In genomic region chr2:122261923-122262322, GRCh38 we compare ENCODE assay signal across 28 cellular contexts.
"Had no signal": no experiment of that assay in that cellular context is flagged by ENCODE, and none has a peak within 500 bp of the region (broad histone marks: within the 10 kb centered on the region; RNA-seq: fewer than 3 reads in every experiment).

No MANE protein-coding gene starts in this region.

- H3K27ac Mint-ChIP-seq: activated CD4-positive, alpha-beta memory T cell treated with anti-CD3 and anti-CD28 coated beads for 36 hours; activated CD4-positive, alpha-beta T cell treated with anti-CD3 and anti-CD28 coated beads, Interleukin-2, amount 10 ng/mL, durations not matched to agents 24 days and 14 days; activated naive CD4-positive, alpha-beta T cell treated with anti-CD3 and anti-CD28 coated beads, Interleukin-2, amount 10 ng/mL, durations not matched to agents 7 days and 5 days; activated naive CD8-positive, alpha-beta T cell treated with anti-CD3 and anti-CD28 coated beads, Interleukin-2, amount 10 ng/mL, durations not matched to agents 7 days and 5 days; activated T-helper 1 cell treated with anti-CD3 and anti-CD28 coated beads, Interleukin-12 subunit alpha, Interleukin-12 subunit beta, Interleukin-2, Interleukin-4 antibody, amounts not matched to agents 30 ng/mL and 10 ng/mL and 1 ng/mL, durations not matched to agents 14 hours and 24 hours and 36 hours; effector memory CD8-positive, alpha-beta T cell; immature natural killer cell; naive thymus-derived CD4-positive, alpha-beta T cell had no signal

- H3K4me3 Mint-ChIP-seq: activated CD4-positive, alpha-beta memory T cell treated with anti-CD3 and anti-CD28 coated beads for 36 hours; activated CD4-positive, alpha-beta T cell treated with anti-CD3 and anti-CD28 coated beads, Interleukin-2, amount 10 ng/mL, durations not matched to agents 24 days and 14 days; activated naive CD4-positive, alpha-beta T cell treated with anti-CD3 and anti-CD28 coated beads, Interleukin-2, amount 10 ng/mL, durations not matched to agents 7 days and 5 days; activated naive CD8-positive, alpha-beta T cell treated with anti-CD3 and anti-CD28 coated beads, Interleukin-2, amount 10 ng/mL, durations not matched to agents 7 days and 5 days; activated T-helper 1 cell treated with anti-CD3 and anti-CD28 coated beads, Interleukin-12 subunit alpha, Interleukin-12 subunit beta, Interleukin-2, Interleukin-4 antibody, amounts not matched to agents 30 ng/mL and 10 ng/mL and 1 ng/mL, durations not matched to agents 14 hours and 24 hours and 36 hours; brain; effector memory CD8-positive, alpha-beta T cell; immature natural killer cell; naive thymus-derived CD4-positive, alpha-beta T cell; neural crest cell had no signal

- H3K27me3 Mint-ChIP-seq: activated CD4-positive, alpha-beta memory T cell treated with anti-CD3 and anti-CD28 coated beads for 36 hours; activated CD4-positive, alpha-beta T cell treated with anti-CD3 and anti-CD28 coated beads, Interleukin-2, amount 10 ng/mL, durations not matched to agents 24 days and 14 days; activated naive CD4-positive, alpha-beta T cell treated with anti-CD3 and anti-CD28 coated beads, Interleukin-2, amount 10 ng/mL, durations not matched to agents 7 days and 5 days; brain; effector memory CD8-positive, alpha-beta T cell had no signal

- H3K9me3 Mint-ChIP-seq: activated CD4-positive, alpha-beta memory T cell treated with anti-CD3 and anti-CD28 coated beads for 36 hours; activated CD4-positive, alpha-beta T cell treated with anti-CD3 and anti-CD28 coated beads, Interleukin-2, amount 10 ng/mL, durations not matched to agents 24 days and 14 days; activated naive CD8-positive, alpha-beta T cell treated with anti-CD3 and anti-CD28 coated beads, Interleukin-2, amount 10 ng/mL, durations not matched to agents 7 days and 5 days; activated T-helper 1 cell treated with anti-CD3 and anti-CD28 coated beads, Interleukin-12 subunit alpha, Interleukin-12 subunit beta, Interleukin-2, Interleukin-4 antibody, amounts not matched to agents 30 ng/mL and 10 ng/mL and 1 ng/mL, durations not matched to agents 14 hours and 24 hours and 36 hours; brain; effector memory CD8-positive, alpha-beta T cell; neural crest cell had no signal

- H3K36me3 Mint-ChIP-seq: activated CD4-positive, alpha-beta memory T cell treated with anti-CD3 and anti-CD28 coated beads for 36 hours; activated naive CD4-positive, alpha-beta T cell treated with anti-CD3 and anti-CD28 coated beads, Interleukin-2, amount 10 ng/mL, durations not matched to agents 7 days and 5 days; activated naive CD8-positive, alpha-beta T cell treated with anti-CD3 and anti-CD28 coated beads, Interleukin-2, amount 10 ng/mL, durations not matched to agents 7 days and 5 days; brain; immature natural killer cell; naive thymus-derived CD4-positive, alpha-beta T cell had no signal

- H3K4me1 Mint-ChIP-seq: activated CD4-positive, alpha-beta T cell treated with anti-CD3 and anti-CD28 coated beads, Interleukin-2, amount 10 ng/mL, durations not matched to agents 24 days and 14 days; activated naive CD4-positive, alpha-beta T cell treated with anti-CD3 and anti-CD28 coated beads, Interleukin-2, amount 10 ng/mL, durations not matched to agents 7 days and 5 days; activated naive CD8-positive, alpha-beta T cell treated with anti-CD3 and anti-CD28 coated beads, Interleukin-2, amount 10 ng/mL, durations not matched to agents 7 days and 5 days; immature natural killer cell; naive thymus-derived CD4-positive, alpha-beta T cell; neural crest cell had no signal

- DNase-seq: activated CD4-positive, alpha-beta memory T cell treated with anti-CD3 and anti-CD28 coated beads for 36 hours; activated CD4-positive, alpha-beta T cell treated with anti-CD3 and anti-CD28 coated beads, Interleukin-2, amount 10 ng/mL, durations not matched to agents 24 days and 14 days; activated CD8-positive, alpha-beta memory T cell treated with anti-CD3 and anti-CD28 coated beads, Interleukin-2, amount 50 U/mL, for 4 hours; activated gamma-delta T cell; activated naive CD4-positive, alpha-beta T cell treated with anti-CD3 and anti-CD28 coated beads, Interleukin-2, amount 10 ng/mL, durations not matched to agents 7 days and 5 days; activated naive CD8-positive, alpha-beta T cell treated with anti-CD3 and anti-CD28 coated beads, Interleukin-2, amount 10 ng/mL, durations not matched to agents 7 days and 5 days; activated T-cell treated with anti-CD3 and anti-CD28 coated beads, Interleukin-2, amount 50 U/mL, for 1 hour; cerebellar nuclear complex; effector memory CD8-positive, alpha-beta T cell; erythroblast; head of caudate nucleus; hypothalamus; immature natural killer cell; kidney; left colon; midbrain; naive thymus-derived CD4-positive, alpha-beta T cell; nucleus accumbens; pancreas; psoas muscle; stimulated activated CD4-positive, alpha-beta T cell treated with anti-CD3 and anti-CD28 coated beads, Interleukin-2, amount 100 ng/mL, for 48 hours; stimulated activated naive CD8-positive, alpha-beta T cell treated with anti-CD3 and anti-CD28 coated beads, Interleukin-15, Interleukin-2, amounts not matched to agents 100 U/mL and 50 U/mL, for 24 hours; T-helper 9 cell; testis; transverse colon had no signal
